Comparison of ENCODE assay signal across 8 cellular contexts in genomic region chr9:36728651-36729520, GRCh38.
DNase-seq lines count a peak whose midpoint lies in the region; ATAC-seq lines count a peak whose summit lies in the region.

No MANE protein-coding gene starts in this region.

- intact Hi-C loops in head of caudate nucleus (cut with DNase I): no loop called here

- ATAC-seq in HG03469 (IDR thresholded peaks at IDR 0.05; ENCODE audit: unreplicated experiment): no peak

- DNase-seq in SIG-M5 treated with dmso at 0.1 percent for 504 hours (lab: John Stamatoyannopoulos, UW; ENCODE audit: unreplicated experiment) (peak; percentile 22), SIG-M5 (lab: John Stamatoyannopoulos, UW) (no peak), KG1 (lab: John Stamatoyannopoulos, UW) (peak; percentile 22), SHP77 (lab: John Stamatoyannopoulos, UW) (peak; percentile 34 to 52), head of caudate nucleus (peak; percentile 64 to 92 (median 82)), retina (peak; percentile 84)
- DNase-seq in activated gamma-delta T cell treated with anti-CD3 and anti-CD28 coated beads, Interleukin-2, amount 50 U/mL, for 16 hours (ENCODE audit: low read depth): peak; percentile 33
